Comparison of ENCODE assay signal across 1 cellular context in genomic region chr7:106767073-106767472, GRCh38.
TF ChIP-seq lines count a peak whose summit lies in the region.

No MANE protein-coding gene starts in this region.

TF ChIP-seq in GM12878, 131 proteins besides CTCF, POLR2A, EP300 and RAD21 (continued from another document):
- TF ChIP-seq ZBTB40 (IDR thresholded peaks at IDR 0.05; ENCODE audit: borderline replicate concordance) (no peak), SKIL (IDR thresholded peaks at IDR 0.05; ENCODE audit: low read depth, poor library complexity, severe bottlenecking) (no peak), PML (IDR thresholded peaks at IDR 0.05; ENCODE audit: low read length) (no peak), STAT1 (conservative IDR thresholded peaks at IDR 0.05) (no peak), LARP7 (IDR thresholded peaks at IDR 0.05) (no peak), MYC (IDR thresholded peaks at IDR 0.05; ENCODE audit: insufficient read depth, insufficient read length, insufficient replicate concordance, low read length, severe bottlenecking) (no peak), ZBED1 (IDR thresholded peaks at IDR 0.05; ENCODE audit: borderline replicate concordance) (no peak), RB1 (IDR thresholded peaks at IDR 0.05; ENCODE audit: borderline replicate concordance) (no peak), SUPT20H (IDR thresholded peaks at IDR 0.05; ENCODE audit: borderline replicate concordance, control insufficient read depth, low read depth, low read length) (no peak), GATAD2B (conservative IDR thresholded peaks at IDR 0.05; ENCODE audit: low read depth) (no peak), ATF3 (IDR thresholded peaks at IDR 0.05; ENCODE audit: borderline replicate concordance, extremely low read depth, low read depth, low read length) (no peak)
